ENCODE assay signal across 26 cellular contexts in the genomic region with DNA sequence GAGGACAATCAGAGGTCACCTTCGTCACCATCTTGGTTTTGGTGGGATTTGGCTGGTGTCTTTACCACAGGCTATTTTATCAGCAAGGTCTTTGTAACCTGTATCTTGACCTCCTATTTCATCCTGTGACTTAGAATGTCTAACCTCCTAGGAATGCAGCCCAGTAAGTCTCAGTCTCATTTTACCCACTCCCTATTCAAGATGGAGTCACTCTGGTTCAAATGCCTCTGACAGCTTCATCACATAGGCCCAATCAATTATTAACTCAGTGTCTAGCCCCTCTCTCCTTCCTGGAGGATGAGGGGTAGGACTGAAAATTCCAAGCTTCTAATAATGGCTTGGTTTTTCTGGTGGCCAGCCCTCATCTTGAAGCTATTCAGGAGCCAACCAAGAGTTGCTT.
"Had no signal": no experiment of that assay in that cellular context is flagged by ENCODE, and none has a peak within 500 bp of the region (broad histone marks: within the 10 kb centered on the region; RNA-seq: fewer than 3 reads in every experiment).

No MANE protein-coding gene starts in this region.

- H3K27me3 ChIP-seq: dorsolateral prefrontal cortex, esophagus muscularis mucosa, foreskin keratinocyte, gastroesophageal sphincter, heart left ventricle, hepatocyte, left lung had no signal

- H3K4me3 ChIP-seq: coronary artery, dorsolateral prefrontal cortex, esophagus muscularis mucosa, gastroesophageal sphincter, heart left ventricle, hepatocyte, left lung, lower lobe of right lung, mucosa of descending colon had no signal

- FAIRE-seq: endothelial cell of umbilical vein, frontal cortex, kidney had no signal

- H3K4me1 Mint-ChIP-seq: immature natural killer cell, mesothelial cell of epicardium, naive B cell had no signal

- DNase-seq: dermis blood vessel endothelial cell; dorsolateral prefrontal cortex; effector CD4-positive, alpha-beta T cell; effector memory CD4-positive, alpha-beta T cell; foreskin keratinocyte; heart left ventricle; hypothalamus; immature natural killer cell; islet precursor cell; kidney; kidney glomerular epithelial cell; left cardiac atrium; left lung; left ventricle myocardium superior; lower lobe of right lung; mesenchymal stem cell; mucosa of descending colon; naive B cell; naive thymus-derived CD8-positive, alpha-beta T cell had no signal

- ATAC-seq: foreskin keratinocyte; gastroesophageal sphincter; heart left ventricle; left cardiac atrium; left lung; left ventricle myocardium superior; lower lobe of right lung; mucosa of descending colon; naive thymus-derived CD8-positive, alpha-beta T cell had no signal

- H3K36me3 ChIP-seq: esophagus muscularis mucosa, gastroesophageal sphincter, heart left ventricle, left lung, lower lobe of right lung had no signal

- H3K4me3 Mint-ChIP-seq: immature natural killer cell; mesothelial cell of epicardium; naive B cell; naive thymus-derived CD8-positive, alpha-beta T cell had no signal

- H3K27ac Mint-ChIP-seq: immature natural killer cell; mesothelial cell of epicardium; naive B cell; naive thymus-derived CD8-positive, alpha-beta T cell had no signal
